In the genomic region with DNA sequence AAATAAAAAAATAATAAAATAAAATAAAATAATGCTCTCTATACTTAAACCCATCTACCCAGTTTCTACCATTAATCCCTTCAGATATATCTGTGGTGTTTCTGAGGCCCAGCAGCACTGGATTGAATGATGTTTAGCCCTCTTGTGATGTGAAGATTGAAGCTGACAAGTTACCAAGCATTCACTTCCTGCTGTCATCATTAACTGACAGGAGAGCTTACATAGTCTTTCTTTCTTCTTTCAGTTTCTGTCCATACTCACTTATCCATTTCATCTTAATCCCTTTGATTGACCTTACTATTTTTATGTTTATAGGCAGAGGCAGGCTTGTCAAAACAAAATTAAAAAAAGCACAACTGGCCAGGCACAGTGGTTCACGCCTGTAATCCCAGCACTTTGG, we compare ENCODE assay signal across 18 cellular contexts. TPM values are rescaled to one million over a fixed set of nuclear protein-coding genes. Genes with fewer than 3 reads are reported as not detected.
DNase-seq lines count a peak whose midpoint lies in the region; ATAC-seq, FAIRE-seq and TF ChIP-seq lines count a peak whose summit lies in the region.
"Had no signal": no experiment of that assay in that cellular context is flagged by ENCODE, and none has a peak within 500 bp of the region (broad histone marks: within the 10 kb centered on the region; RNA-seq: fewer than 3 reads in every experiment).

No MANE protein-coding gene starts in this region.

- H3K9me3 ChIP-seq in upper lobe of right lung = no peaks in the 10 kb centered on the region
- H3K9me3 ChIP-seq: HAP-1 had no signal

- no peaks in the 10 kb centered on the region for H3K27me3 ChIP-seq in upper lobe of right lung

- peaks cover 40% of the 10 kb centered on the region for H3K36me3 ChIP-seq in upper lobe of right lung

- no peaks in the 10 kb centered on the region for H3K27me3 Mint-ChIP-seq in T-helper 1 cell treated with Interleukin-12 subunit alpha and Interleukin-12 subunit beta and Interleukin-4 antibody, amounts not matched to agents 30 μg/mL and 1 μg/mL, for 36 hours (ENCODE audit: low read depth)
- no peaks in the 10 kb centered on the region for H3K27me3 Mint-ChIP-seq in activated T-helper 2 cell treated with anti-CD3 and anti-CD28 coated beads, Interferon-gamma antibody, Interleukin-2, Interleukin-4, amounts not matched to agents 10 μg/mL and 5 μg/mL and 100 μg/mL, durations not matched to agents 14 hours and 24 hours and 36 hours (ENCODE audit: low read depth)

- no peak for FAIRE-seq in RCC 7860 (lab: Jason Lieb, UNC)

- peaks cover 8% of the 10 kb centered on the region for H3K36me3 Mint-ChIP-seq in T-helper 1 cell treated with Interleukin-12 subunit alpha and Interleukin-12 subunit beta and Interleukin-4 antibody, amounts not matched to agents 30 μg/mL and 1 μg/mL, for 36 hours (ENCODE audit: low read depth)
- H3K36me3 Mint-ChIP-seq in activated T-helper 2 cell treated with anti-CD3 and anti-CD28 coated beads, Interferon-gamma antibody, Interleukin-2, Interleukin-4, amounts not matched to agents 10 μg/mL and 5 μg/mL and 100 μg/mL, durations not matched to agents 14 hours and 24 hours and 36 hours (ENCODE audit: low read depth) = peaks cover 11% of the 10 kb centered on the region

- peak overlapping the region; percentile 62 for H3K27ac Mint-ChIP-seq in T-helper 1 cell treated with Interleukin-12 subunit alpha and Interleukin-12 subunit beta and Interleukin-4 antibody, amounts not matched to agents 30 μg/mL and 1 μg/mL, for 36 hours
- H3K27ac Mint-ChIP-seq in activated T-helper 2 cell treated with anti-CD3 and anti-CD28 coated beads, Interferon-gamma antibody, Interleukin-2, Interleukin-4, amounts not matched to agents 10 μg/mL and 5 μg/mL and 100 μg/mL, durations not matched to agents 14 hours and 24 hours and 36 hours = peak overlapping the region; percentile 78

- H3K4me1 ChIP-seq in upper lobe of right lung = no peaks in the 10 kb centered on the region
- H3K4me1 ChIP-seq: HAP-1 had no signal

- peak; percentile 0 for DNase-seq in NOMO-1 treated with DMSO at 0.1 percent for 48 hours (lab: John Stamatoyannopoulos, UW; ENCODE audit: unreplicated experiment)
- no peak for DNase-seq in NOMO-1 treated with dmso at 0.1 percent for 144 hours (lab: John Stamatoyannopoulos, UW; ENCODE audit: unreplicated experiment)
- peak; percentile 22 for DNase-seq in GM12865 (ENCODE audit: low read depth)
- no peak for DNase-seq in activated T-helper 2 cell treated with anti-CD3 and anti-CD28 coated beads, Interferon-gamma antibody, Interleukin-2, Interleukin-4, amounts not matched to agents 10 μg/mL and 5 μg/mL and 100 μg/mL, durations not matched to agents 14 hours and 24 hours and 36 hours (ENCODE audit: low spot score)
- DNase-seq in upper lobe of right lung = no peak
- DNase-seq in stimulated activated CD4-positive, alpha-beta T cell treated with anti-CD3 and anti-CD28 coated beads, Interleukin-12 subunit alpha, Interleukin-12 subunit beta, amount 100 ng/mL, for 4 hours = no peak
- DNase-seq in RCC 7860 (ENCODE audit: low spot score) = no peak
- DNase-seq: DMS79 treated with DMSO at 0.1 percent for 48 hours; NCI-H1105; NCI-H1694; NCI-H748 treated with DMSO at 0.1 percent for 48 hours; NK-92 treated with Interleukin-12 subunit alpha and Interleukin-12 subunit beta, amount 100 ng/mL, for 24 hours; OCI-M1; SHP77 treated with DMSO at 0.1 percent for 48 hours had no signal

- H3K27ac ChIP-seq in upper lobe of right lung = no peak overlapping the region
- H3K27ac ChIP-seq: 22Rv1 had no signal

- peaks cover 15% of the 10 kb centered on the region for H3K4me1 Mint-ChIP-seq in T-helper 1 cell treated with Interleukin-12 subunit alpha and Interleukin-12 subunit beta and Interleukin-4 antibody, amounts not matched to agents 30 μg/mL and 1 μg/mL, for 36 hours (ENCODE audit: low read depth)
- H3K4me1 Mint-ChIP-seq in activated T-helper 2 cell treated with anti-CD3 and anti-CD28 coated beads, Interferon-gamma antibody, Interleukin-2, Interleukin-4, amounts not matched to agents 10 μg/mL and 5 μg/mL and 100 μg/mL, durations not matched to agents 14 hours and 24 hours and 36 hours (ENCODE audit: low read depth) = peaks cover 19% of the 10 kb centered on the region

- H3K9me3 Mint-ChIP-seq in T-helper 1 cell treated with Interleukin-12 subunit alpha and Interleukin-12 subunit beta and Interleukin-4 antibody, amounts not matched to agents 30 μg/mL and 1 μg/mL, for 36 hours = no peaks in the 10 kb centered on the region
- no peaks in the 10 kb centered on the region for H3K9me3 Mint-ChIP-seq in activated T-helper 2 cell treated with anti-CD3 and anti-CD28 coated beads, Interferon-gamma antibody, Interleukin-2, Interleukin-4, amounts not matched to agents 10 μg/mL and 5 μg/mL and 100 μg/mL, durations not matched to agents 14 hours and 24 hours and 36 hours
- H3K9me3 Mint-ChIP-seq: CD14-positive monocyte had no signal

- ATAC-seq in upper lobe of right lung = no peak

- no peak overlapping the region for H3K4me3 Mint-ChIP-seq in T-helper 1 cell treated with Interleukin-12 subunit alpha and Interleukin-12 subunit beta and Interleukin-4 antibody, amounts not matched to agents 30 μg/mL and 1 μg/mL, for 36 hours
- H3K4me3 Mint-ChIP-seq in activated T-helper 2 cell treated with anti-CD3 and anti-CD28 coated beads, Interferon-gamma antibody, Interleukin-2, Interleukin-4, amounts not matched to agents 10 μg/mL and 5 μg/mL and 100 μg/mL, durations not matched to agents 14 hours and 24 hours and 36 hours (ENCODE audit: low read depth) = no peak overlapping the region
- H3K4me3 Mint-ChIP-seq: CD14-positive monocyte had no signal

- TF ChIP-seq CTCF in GM12865 (IDR thresholded peaks at IDR 0.05; ENCODE audit: insufficient read depth, low read depth, low read length, missing control alignments) (no peak), upper lobe of right lung (IDR thresholded peaks at IDR 0.05) (no peak)

- intact Hi-C loops in activated T-helper 2 cell treated with anti-CD3 and anti-CD28 coated beads, Interferon-gamma antibody, Interleukin-2, Interleukin-4, amounts not matched to agents 10 μg/mL and 5 μg/mL and 100 μg/mL, durations not matched to agents 14 hours and 24 hours and 36 hours (cut with micrococcal nuclease) = no loop called here
- intact Hi-C loops in upper lobe of right lung (cut with DNase I) = no loop called here

- H3K4me3 ChIP-seq in GM12865 (ENCODE audit: low read depth, low read length) = no peak overlapping the region
- no peak overlapping the region for H3K4me3 ChIP-seq in upper lobe of right lung
- H3K4me3 ChIP-seq: HAP-1 had no signal

RNA-seq across cellular contexts. Expression of a gene that starts 38.8 kb away (rescaled TPM):
- 150 and 152 TPM in 2 replicates for total RNA-seq in activated T-helper 2 cell treated with anti-CD3 and anti-CD28 coated beads, Interferon-gamma antibody, Interleukin-2, Interleukin-4, amounts not matched to agents 10 μg/mL and 5 μg/mL and 100 μg/mL, durations not matched to agents 14 hours and 24 hours and 36 hours
- 166 TPM for total RNA-seq in upper lobe of right lung

Comparison
In these comparisons a context has a peak if more than half of its experiments do, and no peak if none do; other contexts are left out.
1. DNase-seq: peak in NOMO-1 treated with DMSO at 0.1 percent for 48 hours (single experiment) and GM12865 (single experiment); none in NOMO-1 treated with dmso at 0.1 percent for 144 hours (single experiment), activated T-helper 2 cell treated with anti-CD3 and anti-CD28 coated beads, Interferon-gamma antibody, Interleukin-2, Interleukin-4, amounts not matched to agents 10 μg/mL and 5 μg/mL and 100 μg/mL, durations not matched to agents 14 hours and 24 hours and 36 hours (single experiment), upper lobe of right lung (single experiment), stimulated activated CD4-positive, alpha-beta T cell treated with anti-CD3 and anti-CD28 coated beads, Interleukin-12 subunit alpha, Interleukin-12 subunit beta, amount 100 ng/mL, for 4 hours (single experiment) and RCC 7860 (single experiment).